ENCODE assay signal across 35 cellular contexts in the genomic region with DNA sequence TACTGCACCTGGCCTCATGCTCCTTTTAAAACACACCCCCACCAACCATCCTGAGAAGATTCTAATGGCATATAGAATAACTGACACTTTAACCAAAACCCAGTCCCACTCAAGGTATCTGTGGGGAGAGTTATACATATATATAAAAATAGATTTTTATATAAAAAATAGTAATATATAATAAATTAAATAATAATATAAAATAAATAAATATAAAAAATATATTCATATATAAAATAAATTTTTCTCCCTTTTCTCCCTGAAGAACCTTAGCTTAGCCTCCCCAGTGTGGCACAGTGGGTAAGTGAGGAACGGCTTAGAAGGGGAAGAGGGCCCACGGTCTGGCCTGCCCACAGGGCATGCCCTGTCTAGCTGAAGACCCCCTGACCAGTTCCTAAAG.
"Had no signal": no experiment of that assay in that cellular context is flagged by ENCODE, and none has a peak within 500 bp of the region (broad histone marks: within the 10 kb centered on the region; RNA-seq: fewer than 3 reads in every experiment).

No MANE protein-coding gene starts in this region.

- H3K27ac ChIP-seq: ascending aorta, VCaP had no signal

- H3K4me3 Mint-ChIP-seq: activated CD4-positive, alpha-beta memory T cell treated with anti-CD3 and anti-CD28 coated beads, Interleukin-2, amount 10 ng/mL, durations not matched to agents 7 days and 5 days; activated CD4-positive, alpha-beta T cell treated with anti-CD3 and anti-CD28 coated beads, Interleukin-2, amount 10 ng/mL, durations not matched to agents 7 days and 5 days; activated CD8-positive, alpha-beta memory T cell treated with anti-CD3 and anti-CD28 coated beads, Interleukin-2, amount 10 ng/mL, durations not matched to agents 7 days and 5 days; activated CD8-positive, alpha-beta T cell treated with anti-CD3 and anti-CD28 coated beads, Interleukin-2, amount 10 ng/mL, durations not matched to agents 7 days and 5 days; activated naive CD4-positive, alpha-beta T cell treated with anti-CD3 and anti-CD28 coated beads, Interleukin-2, amount 10 ng/mL, durations not matched to agents 7 days and 5 days; activated naive CD4-positive, alpha-beta T cell treated with anti-CD3 and anti-CD28 coated beads, Interleukin-2, amount 50 U/mL, for 24 hours; activated naive CD8-positive, alpha-beta T cell; activated naive CD8-positive, alpha-beta T cell treated with anti-CD3 and anti-CD28 coated beads, Interleukin-2, amount 10 ng/mL, durations not matched to agents 7 days and 5 days; activated naive CD8-positive, alpha-beta T cell treated with anti-CD3 and anti-CD28 coated beads, Interleukin-2, amount 50 U/mL, for 24 hours; activated T-cell treated with anti-CD3 and anti-CD28 coated beads, Interleukin-2, amount 50 U/mL, for 24 hours; brain; T-helper 1 cell treated with Interleukin-12 subunit alpha and Interleukin-12 subunit beta and Interleukin-4 antibody, amounts not matched to agents 30 μg/mL and 1 μg/mL, for 36 hours; T-helper 2 cell treated with Interferon-gamma antibody and Interleukin-4, amounts not matched to agents 5 μg/mL and 100 μg/mL, for 36 hours had no signal

- H3K27ac Mint-ChIP-seq: activated CD4-positive, alpha-beta memory T cell treated with anti-CD3 and anti-CD28 coated beads, Interleukin-2, amount 10 ng/mL, durations not matched to agents 7 days and 5 days; activated CD4-positive, alpha-beta T cell treated with anti-CD3 and anti-CD28 coated beads, Interleukin-2, amount 10 ng/mL, durations not matched to agents 7 days and 5 days; activated CD8-positive, alpha-beta memory T cell treated with anti-CD3 and anti-CD28 coated beads, Interleukin-2, amount 10 ng/mL, durations not matched to agents 7 days and 5 days; activated CD8-positive, alpha-beta T cell treated with anti-CD3 and anti-CD28 coated beads, Interleukin-2, amount 10 ng/mL, durations not matched to agents 7 days and 5 days; activated naive CD4-positive, alpha-beta T cell treated with anti-CD3 and anti-CD28 coated beads, Interleukin-2, amount 10 ng/mL, durations not matched to agents 7 days and 5 days; activated naive CD4-positive, alpha-beta T cell treated with anti-CD3 and anti-CD28 coated beads, Interleukin-2, amount 50 U/mL, for 24 hours; activated naive CD8-positive, alpha-beta T cell; activated naive CD8-positive, alpha-beta T cell treated with anti-CD3 and anti-CD28 coated beads, Interleukin-2, amount 10 ng/mL, durations not matched to agents 7 days and 5 days; activated naive CD8-positive, alpha-beta T cell treated with anti-CD3 and anti-CD28 coated beads, Interleukin-2, amount 50 U/mL, for 24 hours; activated T-cell treated with anti-CD3 and anti-CD28 coated beads, Interleukin-2, amount 50 U/mL, for 24 hours; activated T-helper 2 cell treated with anti-CD3 and anti-CD28 coated beads, Interferon-gamma antibody, Interleukin-2, Interleukin-4, amounts not matched to agents 10 μg/mL and 5 μg/mL and 100 μg/mL, durations not matched to agents 14 hours and 24 hours and 36 hours; brain; T-helper 1 cell treated with Interleukin-12 subunit alpha and Interleukin-12 subunit beta and Interleukin-4 antibody, amounts not matched to agents 30 μg/mL and 1 μg/mL, for 36 hours; T-helper 2 cell treated with Interferon-gamma antibody and Interleukin-4, amounts not matched to agents 5 μg/mL and 100 μg/mL, for 36 hours had no signal

- H3K27me3 ChIP-seq: ascending aorta, breast epithelium had no signal

- H3K36me3 ChIP-seq: ascending aorta, breast epithelium had no signal

- H3K36me3 Mint-ChIP-seq: activated naive CD4-positive, alpha-beta T cell treated with anti-CD3 and anti-CD28 coated beads, Interleukin-2, amount 10 ng/mL, durations not matched to agents 7 days and 5 days; activated naive CD8-positive, alpha-beta T cell had no signal

- H3K27me3 Mint-ChIP-seq: activated CD4-positive, alpha-beta memory T cell treated with anti-CD3 and anti-CD28 coated beads, Interleukin-2, amount 10 ng/mL, durations not matched to agents 7 days and 5 days; activated CD4-positive, alpha-beta T cell treated with anti-CD3 and anti-CD28 coated beads, Interleukin-2, amount 10 ng/mL, durations not matched to agents 7 days and 5 days; activated naive CD4-positive, alpha-beta T cell treated with anti-CD3 and anti-CD28 coated beads, Interleukin-2, amount 10 ng/mL, durations not matched to agents 7 days and 5 days; activated naive CD4-positive, alpha-beta T cell treated with anti-CD3 and anti-CD28 coated beads, Interleukin-2, amount 50 U/mL, for 24 hours; activated naive CD8-positive, alpha-beta T cell; activated naive CD8-positive, alpha-beta T cell treated with anti-CD3 and anti-CD28 coated beads, Interleukin-2, amount 50 U/mL, for 24 hours; activated T-cell treated with anti-CD3 and anti-CD28 coated beads, Interleukin-2, amount 50 U/mL, for 24 hours; brain had no signal

- DNase-seq: activated CD4-positive, alpha-beta memory T cell treated with anti-CD3 and anti-CD28 coated beads, Interleukin-2, amount 10 ng/mL, durations not matched to agents 7 days and 5 days; activated CD4-positive, alpha-beta T cell treated with anti-CD3 and anti-CD28 coated beads for 1 hour; activated CD4-positive, alpha-beta T cell treated with anti-CD3 and anti-CD28 coated beads for 4 hours; activated CD4-positive, alpha-beta T cell treated with anti-CD3 and anti-CD28 coated beads, Interleukin-2, amount 10 ng/mL, durations not matched to agents 7 days and 5 days; activated CD4-positive, alpha-beta T cell treated with anti-CD3 and anti-CD28 coated beads, Interleukin-2, amount 50 U/mL, for 48 hours; activated CD4-positive, CD25-positive, alpha-beta regulatory T cell; activated CD8-positive, alpha-beta memory T cell treated with anti-CD3 and anti-CD28 coated beads for 24 hours; activated CD8-positive, alpha-beta memory T cell treated with anti-CD3 and anti-CD28 coated beads, Interleukin-2, amount 10 ng/mL, durations not matched to agents 7 days and 5 days; activated CD8-positive, alpha-beta memory T cell treated with anti-CD3 and anti-CD28 coated beads, Interleukin-2, amount 50 U/mL, for 48 hours; activated CD8-positive, alpha-beta T cell treated with anti-CD3 and anti-CD28 coated beads, Interleukin-2, amount 10 ng/mL, durations not matched to agents 7 days and 5 days; activated effector memory CD4-positive, alpha-beta T cell treated with Interleukin-2 at 50 U/mL for 16 hours; activated gamma-delta T cell; activated naive CD4-positive, alpha-beta T cell treated with anti-CD3 and anti-CD28 coated beads, Interleukin-2, amount 10 ng/mL, durations not matched to agents 7 days and 5 days; activated naive CD4-positive, alpha-beta T cell treated with Interleukin-2 at 50 U/mL for 16 hours; activated naive CD8-positive, alpha-beta T cell treated with anti-CD3 and anti-CD28 coated beads, Interleukin-2, amount 10 ng/mL, durations not matched to agents 7 days and 5 days; activated naive CD8-positive, alpha-beta T cell treated with anti-CD3 and anti-CD28 coated beads, Interleukin-2, amount 50 U/mL, for 24 hours; activated T-cell treated with anti-CD3 and anti-CD28 coated beads, Interleukin-2, amount 50 U/mL, for 24 hours; activated T-cell treated with anti-CD3 and anti-CD28 coated beads, Interleukin-2, amount 50 U/mL, for 48 hours; amygdala; anterior cingulate cortex; central memory CD4-positive, alpha-beta T cell; SW 1271; T-helper 1 cell; T-helper 2 cell; T-helper 9 cell had no signal

- H3K4me1 ChIP-seq: ascending aorta had no signal

- H3K4me3 ChIP-seq: ascending aorta, breast epithelium had no signal

- ATAC-seq: activated CD4-positive, CD25-positive, alpha-beta regulatory T cell treated with anti-CD3 and anti-CD28 coated beads, Interleukin-2, amount 50 U/mL, for 24 hours; activated CD8-positive, alpha-beta memory T cell treated with anti-CD3 and anti-CD28 coated beads, Interleukin-2, amount 10 ng/mL, durations not matched to agents 7 days and 5 days; activated CD8-positive, alpha-beta T cell treated with anti-CD3 and anti-CD28 coated beads, Interleukin-2, amount 10 ng/mL, durations not matched to agents 7 days and 5 days; activated naive CD8-positive, alpha-beta T cell treated with anti-CD3 and anti-CD28 coated beads, Interleukin-2, amount 50 U/mL, for 24 hours had no signal
